9 cellular contexts compared by ENCODE assay signal in the genomic region with DNA sequence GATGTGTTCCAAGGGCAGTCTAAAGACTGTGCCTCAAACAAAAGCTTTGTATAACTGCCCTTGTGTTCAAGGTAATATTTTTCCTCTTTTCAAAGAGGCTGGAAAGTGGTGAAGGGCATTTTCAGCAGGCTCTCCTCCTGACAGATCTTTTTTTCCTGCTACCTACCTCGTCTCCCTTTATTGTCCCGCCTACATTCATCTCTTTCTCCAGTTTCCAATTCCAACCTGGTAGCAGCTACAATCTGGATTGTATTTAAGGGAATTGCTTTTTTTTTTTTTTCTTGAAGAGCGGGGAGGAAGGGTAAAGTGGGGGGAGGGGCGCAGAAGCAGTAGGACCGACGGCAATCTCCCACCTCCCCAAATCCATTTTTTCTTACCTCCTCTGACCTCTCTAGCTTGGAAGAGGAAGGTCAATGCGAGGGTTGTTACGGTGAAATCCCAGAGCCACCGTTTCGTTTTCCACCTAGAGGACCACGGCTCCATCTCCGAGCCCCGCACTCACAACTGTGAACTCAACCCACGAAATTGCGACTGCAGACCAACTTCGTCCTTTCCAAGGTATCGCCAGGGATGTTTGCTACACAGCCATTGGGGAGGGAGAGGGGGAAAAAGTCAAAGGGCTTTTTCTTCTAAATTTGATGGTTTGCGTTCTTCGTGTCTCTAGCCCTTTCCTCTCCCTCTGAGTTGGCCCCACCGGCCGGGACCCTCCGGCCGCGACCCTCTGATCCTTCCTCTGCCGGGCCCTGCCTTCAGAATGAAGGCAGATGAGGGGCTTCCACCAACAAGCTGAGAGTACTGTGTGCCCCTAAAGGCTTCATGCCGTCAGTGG. TPM values are rescaled to one million over a fixed set of nuclear protein-coding genes. Genes with fewer than 3 reads are reported as not detected.
DNase-seq lines count a peak whose midpoint lies in the region; ATAC-seq, FAIRE-seq and TF ChIP-seq lines count a peak whose summit lies in the region.
"Had no signal": no experiment of that assay in that cellular context is flagged by ENCODE, and none has a peak within 500 bp of the region (broad histone marks: within the 10 kb centered on the region; RNA-seq: fewer than 3 reads in every experiment).

COL11A1 (minus strand) TSS at position 827 of the 829 bp plus-strand sequence; CDS start at position 483, 344 bp downstream.

- TF ChIP-seq CTCF in H9 (conservative IDR thresholded peaks at IDR 0.05) (no peak), bronchial epithelial cell (IDR thresholded peaks at IDR 0.05; ENCODE audit: insufficient read depth, low read length, severe bottlenecking) (no peak)

- no peaks in the 10 kb centered on the region for H3K79me1 ChIP-seq in H9 (ENCODE audit: insufficient read depth, low read depth, low read length, poor library complexity, severe bottlenecking)

- H4K91ac ChIP-seq in H9 (ENCODE audit: insufficient read length, low read depth, low read length), result no peak within 1 kb of the TSS

- H3K36me3 Mint-ChIP-seq in H9 (ENCODE audit: insufficient read depth in 1 of 3, low read depth in 3 of 3), result no peaks in the 10 kb centered on the region
- H3K36me3 Mint-ChIP-seq: activated naive CD8-positive, alpha-beta T cell had no signal

- H3K27ac ChIP-seq in H9 (ENCODE audit: insufficient read length, low read depth, low read length), result no peak within 1 kb of the TSS

- H3K4me2 ChIP-seq in H9 (ENCODE audit: insufficient read depth, insufficient read length, low read length) (peak within 1 kb of the TSS; percentile 93), skeletal muscle satellite cell (ENCODE audit: low read length) (peak within 1 kb of the TSS; percentile 93)

- no peak within 1 kb of the TSS for H3K56ac ChIP-seq in H9 (ENCODE audit: insufficient read length, low read depth, low read length)

- H2BK15ac ChIP-seq in H9 (ENCODE audit: low read depth, low read length), result no peak within 1 kb of the TSS

- H3K27me3 ChIP-seq in H9 (ENCODE audit: insufficient read depth, low read length), result no peaks in the 10 kb centered on the region
- H3K27me3 ChIP-seq in bronchial epithelial cell (ENCODE audit: control insufficient read depth, insufficient read depth, low read length), result peaks cover 8% of the 10 kb centered on the region
- no peaks in the 10 kb centered on the region for H3K27me3 ChIP-seq in skeletal muscle satellite cell (ENCODE audit: control insufficient read depth, insufficient read depth, low read length)

- peaks cover 13% of the 10 kb centered on the region for H3K23me2 ChIP-seq in H9 (ENCODE audit: insufficient read length, low read depth, low read length, poor library complexity, severe bottlenecking)

- no peaks in the 10 kb centered on the region for H3K79me2 ChIP-seq in H9 (ENCODE audit: insufficient read depth, low read length)

- peaks cover 10% of the 10 kb centered on the region for H3K27me3 Mint-ChIP-seq in H9 (ENCODE audit: low read depth)

- H3K9ac ChIP-seq in H9 (ENCODE audit: extremely low read depth, insufficient read length, low read length), result peak within 1 kb of the TSS; percentile 61
- H3K9ac ChIP-seq in skeletal muscle satellite cell (ENCODE audit: low read depth, low read length), result peak within 1 kb of the TSS; percentile 34

- H2AFZ ChIP-seq in H9 (ENCODE audit: low read length), result peak within 1 kb of the TSS; percentile 87

- H4K8ac ChIP-seq in H9 (replicated peaks; ENCODE audit: insufficient read length, low read depth, low read length), result no peak within 1 kb of the TSS

- ATAC-seq in HG02571 (IDR thresholded peaks at IDR 0.05; ENCODE audit: unreplicated experiment), result no peak

- POLR2A ChIA-PET in HEK293T (lab: Yijun Ruan, JAX), result no interaction called here

- H3K36me3 ChIP-seq in bronchial epithelial cell (ENCODE audit: control insufficient read depth, insufficient read depth, low read length) (no peaks in the 10 kb centered on the region), skeletal muscle satellite cell (ENCODE audit: insufficient read depth, low read length) (no peaks in the 10 kb centered on the region)

- no peak within 1 kb of the TSS for H3K23ac ChIP-seq in H9 (ENCODE audit: insufficient read length, low read depth, low read length)

- peak within 1 kb of the TSS in 1 of 3 experiments; percentile 65; a peak in 2 of 7 replicates for H3K27ac Mint-ChIP-seq in H9
- H3K27ac Mint-ChIP-seq: activated naive CD8-positive, alpha-beta T cell had no signal

- H3K4ac ChIP-seq in H9 (ENCODE audit: low read depth, low read length), result no peak within 1 kb of the TSS

- H3T11ph ChIP-seq in H9 (ENCODE audit: low read length), result no peak within 1 kb of the TSS

- peak within 1 kb of the TSS; percentile 85 to 95 for H3K4me3 Mint-ChIP-seq in H9
- H3K4me3 Mint-ChIP-seq: activated naive CD8-positive, alpha-beta T cell had no signal

- WGBS in H9 (ENCODE audit: extremely low coverage, insufficient read length, low lambda C conversion rate), result no CpG with 5 or more reads among the region's 26 CpGs

- H2BK5ac ChIP-seq in H9 (ENCODE audit: insufficient read length, low read length), result no peak within 1 kb of the TSS

- no peak within 1 kb of the TSS for H2BK120ac ChIP-seq in H9 (ENCODE audit: low read depth, low read length, poor library complexity, severe bottlenecking)

- CTCF ChIA-PET in HEK293T (lab: Yijun Ruan, JAX), result interaction anchor here (2.3 kb wide), 1 partner anchor 354 kb away, joined by 15 read pairs; no protein-coding TSS in a partner anchor

- H3K4me1 ChIP-seq in H9 (ENCODE audit: insufficient read depth, low read length) (no peaks in the 10 kb centered on the region), skeletal muscle satellite cell (ENCODE audit: control insufficient read depth, insufficient read depth, low read length) (peaks cover 42% of the 10 kb centered on the region)

- H3K9me3 ChIP-seq in H9 (ENCODE audit: control insufficient read depth, low read depth, low read length) (no peaks in the 10 kb centered on the region), skeletal muscle satellite cell (replicated peaks; ENCODE audit: low read length) (no peaks in the 10 kb centered on the region)

- H2BK12ac ChIP-seq in H9 (ENCODE audit: insufficient read length, low read depth, low read length), result no peak within 1 kb of the TSS

- H3K14ac ChIP-seq in H9 (ENCODE audit: insufficient read depth, low read length), result peak within 1 kb of the TSS; percentile 25; the same call in 1 of the 2 replicates

- H3K18ac ChIP-seq in H9 (ENCODE audit: insufficient read length, low read depth, low read length), result no peak within 1 kb of the TSS

- H3K9me3 Mint-ChIP-seq in H9, result no peaks in the 10 kb centered on the region

- peaks cover 27 to 32% of the 10 kb centered on the region in 2 experiments for H3K4me1 Mint-ChIP-seq in H9

- H4K20me1 ChIP-seq in H9 (ENCODE audit: control insufficient read depth, insufficient read depth, insufficient read length), result peaks cover 2% of the 10 kb centered on the region

- H4K5ac ChIP-seq in H9 (ENCODE audit: insufficient read length, low read depth, low read length), result no peak within 1 kb of the TSS

- FAIRE-seq in bronchial epithelial cell (lab: Jason Lieb, UNC), result no peak

- DNase-seq in H9 (no peak), bronchial epithelial cell (ENCODE audit: low read depth) (no peak), left kidney (ENCODE audit: low read depth, low spot score) (peak; percentile 42), NCI-H1694 (lab: John Stamatoyannopoulos, UW) (no peak), NCI-H1048 (lab: John Stamatoyannopoulos, UW) (no peak), HEK293T (ENCODE audit: extremely low spot score) (no peak)

- no peak within 1 kb of the TSS for H2BK20ac ChIP-seq in H9 (ENCODE audit: low read depth, low read length, poor library complexity, severe bottlenecking)

- H2AK5ac ChIP-seq in H9 (ENCODE audit: insufficient read length, low read length), result no peak within 1 kb of the TSS

- H3K4me3 ChIP-seq in bronchial epithelial cell (ENCODE audit: low read depth, low read length) (peak within 1 kb of the TSS; percentile 0), skeletal muscle satellite cell (ENCODE audit: low read length) (peak within 1 kb of the TSS; percentile 82)

TF ChIP-seq in HEK293T, 16 proteins besides CTCF, POLR2A, EP300 and RAD21:
- TF ChIP-seq, protein P1, sequence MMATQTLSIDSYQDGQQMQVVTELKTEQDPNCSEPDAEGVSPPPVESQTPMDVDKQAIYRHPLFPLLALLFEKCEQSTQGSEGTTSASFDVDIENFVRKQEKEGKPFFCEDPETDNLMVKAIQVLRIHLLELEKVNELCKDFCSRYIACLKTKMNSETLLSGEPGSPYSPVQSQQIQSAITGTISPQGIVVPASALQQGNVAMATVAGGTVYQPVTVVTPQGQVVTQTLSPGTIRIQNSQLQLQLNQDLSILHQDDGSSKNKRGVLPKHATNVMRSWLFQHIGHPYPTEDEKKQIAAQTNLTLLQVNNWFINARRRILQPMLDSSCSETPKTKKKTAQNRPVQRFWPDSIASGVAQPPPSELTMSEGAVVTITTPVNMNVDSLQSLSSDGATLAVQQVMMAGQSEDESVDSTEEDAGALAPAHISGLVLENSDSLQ (IDR thresholded peaks at IDR 0.05), result no peak
- no peak for TF ChIP-seq FOXK2 (IDR thresholded peaks at IDR 0.05)
TF ChIP-seq in HEK293T: peak in this region for 0.

RNA-seq across cellular contexts. Expression of gene COL11A1, which starts in this region (rescaled TPM):
- 7.0 and 7.5 TPM in 2 replicates for total RNA-seq in H9 (2021)
- under 0.01 and 0.26 TPM in 2 replicates for total RNA-seq in bronchial epithelial cell
- 10.4 and 23.8 TPM in 2 replicates for total RNA-seq in skeletal muscle satellite cell (2012; rRNA removed)
